ENCODE assay signal across 1 cellular context in the genomic region with DNA sequence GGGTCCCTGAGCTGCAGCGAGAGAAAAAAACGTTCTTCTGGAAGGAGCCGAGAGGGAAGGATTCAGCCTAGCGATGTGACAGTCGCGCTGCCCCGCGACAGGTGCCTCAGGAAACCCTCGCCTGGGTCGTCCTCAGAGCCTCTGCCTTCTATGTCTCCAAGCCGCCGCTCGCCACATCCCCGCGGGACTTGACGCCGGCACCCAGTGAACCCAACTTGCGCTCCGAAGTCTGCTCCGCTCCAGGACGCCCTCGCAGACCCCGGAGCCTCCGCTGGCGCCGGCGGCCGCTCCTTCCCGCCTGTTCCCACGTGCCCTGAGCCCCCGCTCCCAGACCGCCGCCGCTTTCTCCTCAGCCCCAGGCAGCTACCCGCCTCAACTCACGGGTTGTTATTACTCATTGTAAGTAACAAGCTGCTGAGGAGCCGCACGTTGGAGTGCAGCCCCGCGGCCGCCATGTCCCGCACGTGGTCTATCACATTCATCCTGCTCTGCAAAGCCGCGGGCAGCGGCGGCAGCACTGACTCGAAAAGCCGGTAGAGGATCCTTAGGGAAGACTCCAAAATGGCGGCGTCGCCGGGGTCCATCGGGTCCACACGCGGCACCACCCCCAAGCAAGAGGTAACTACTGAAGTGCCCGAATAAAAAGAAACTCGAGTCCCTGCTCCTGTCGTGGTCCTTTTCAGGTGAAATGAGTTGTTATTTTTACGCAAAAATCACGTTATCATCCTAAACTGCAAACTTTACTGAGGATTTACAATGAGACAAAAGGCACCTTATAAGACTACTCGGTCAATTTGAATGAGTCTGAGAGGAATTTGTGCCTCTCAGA.
TF ChIP-seq lines count a peak whose summit lies in the region.

A gene with protein sequence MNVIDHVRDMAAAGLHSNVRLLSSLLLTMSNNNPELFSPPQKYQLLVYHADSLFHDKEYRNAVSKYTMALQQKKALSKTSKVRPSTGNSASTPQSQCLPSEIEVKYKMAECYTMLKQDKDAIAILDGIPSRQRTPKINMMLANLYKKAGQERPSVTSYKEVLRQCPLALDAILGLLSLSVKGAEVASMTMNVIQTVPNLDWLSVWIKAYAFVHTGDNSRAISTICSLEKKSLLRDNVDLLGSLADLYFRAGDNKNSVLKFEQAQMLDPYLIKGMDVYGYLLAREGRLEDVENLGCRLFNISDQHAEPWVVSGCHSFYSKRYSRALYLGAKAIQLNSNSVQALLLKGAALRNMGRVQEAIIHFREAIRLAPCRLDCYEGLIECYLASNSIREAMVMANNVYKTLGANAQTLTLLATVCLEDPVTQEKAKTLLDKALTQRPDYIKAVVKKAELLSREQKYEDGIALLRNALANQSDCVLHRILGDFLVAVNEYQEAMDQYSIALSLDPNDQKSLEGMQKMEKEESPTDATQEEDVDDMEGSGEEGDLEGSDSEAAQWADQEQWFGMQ (minus strand): TSS at position 563 of the 829 bp plus-strand sequence. CDS start 81 bp downstream, at position 482.

TF ChIP-seq in K562, 482 proteins besides CTCF, POLR2A, EP300 and RAD21 (continued from another document and continues in another):
- TF ChIP-seq, protein P1, sequence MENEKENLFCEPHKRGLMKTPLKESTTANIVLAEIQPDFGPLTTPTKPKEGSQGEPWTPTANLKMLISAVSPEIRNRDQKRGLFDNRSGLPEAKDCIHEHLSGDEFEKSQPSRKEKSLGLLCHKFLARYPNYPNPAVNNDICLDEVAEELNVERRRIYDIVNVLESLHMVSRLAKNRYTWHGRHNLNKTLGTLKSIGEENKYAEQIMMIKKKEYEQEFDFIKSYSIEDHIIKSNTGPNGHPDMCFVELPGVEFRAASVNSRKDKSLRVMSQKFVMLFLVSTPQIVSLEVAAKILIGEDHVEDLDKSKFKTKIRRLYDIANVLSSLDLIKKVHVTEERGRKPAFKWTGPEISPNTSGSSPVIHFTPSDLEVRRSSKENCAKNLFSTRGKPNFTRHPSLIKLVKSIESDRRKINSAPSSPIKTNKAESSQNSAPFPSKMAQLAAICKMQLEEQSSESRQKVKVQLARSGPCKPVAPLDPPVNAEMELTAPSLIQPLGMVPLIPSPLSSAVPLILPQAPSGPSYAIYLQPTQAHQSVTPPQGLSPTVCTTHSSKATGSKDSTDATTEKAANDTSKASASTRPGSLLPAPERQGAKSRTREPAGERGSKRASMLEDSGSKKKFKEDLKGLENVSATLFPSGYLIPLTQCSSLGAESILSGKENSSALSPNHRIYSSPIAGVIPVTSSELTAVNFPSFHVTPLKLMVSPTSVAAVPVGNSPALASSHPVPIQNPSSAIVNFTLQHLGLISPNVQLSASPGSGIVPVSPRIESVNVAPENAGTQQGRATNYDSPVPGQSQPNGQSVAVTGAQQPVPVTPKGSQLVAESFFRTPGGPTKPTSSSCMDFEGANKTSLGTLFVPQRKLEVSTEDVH (IDR thresholded peaks at IDR 0.05; ENCODE audit: low read depth, partially characterized antibody): peak; percentile 15
- no peak for TF ChIP-seq TOE1 (IDR thresholded peaks at IDR 0.05; ENCODE audit: borderline replicate concordance)
- no peak for TF ChIP-seq TOE1 (CRISPR knock-in tag; IDR thresholded peaks at IDR 0.05; ENCODE audit: borderline replicate concordance, low read depth)
- no peak; the same call in 1 of the 2 replicates for TF ChIP-seq PTTG1 (tag; IDR thresholded peaks at IDR 0.05; ENCODE audit: low read depth)
- 0 out of 2 replicates have a peak, but pooled peaks have one; percentile 22 for TF ChIP-seq HNRNPL (IDR thresholded peaks at IDR 0.05; ENCODE audit: low read depth, low read length)
- TF ChIP-seq SMARCC2 (IDR thresholded peaks at IDR 0.05; ENCODE audit: low read depth): no peak
- TF ChIP-seq MIER1 (IDR thresholded peaks at IDR 0.05; ENCODE audit: low read depth): no peak
- TF ChIP-seq, protein P2, sequence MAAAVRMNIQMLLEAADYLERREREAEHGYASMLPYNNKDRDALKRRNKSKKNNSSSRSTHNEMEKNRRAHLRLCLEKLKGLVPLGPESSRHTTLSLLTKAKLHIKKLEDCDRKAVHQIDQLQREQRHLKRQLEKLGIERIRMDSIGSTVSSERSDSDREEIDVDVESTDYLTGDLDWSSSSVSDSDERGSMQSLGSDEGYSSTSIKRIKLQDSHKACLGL (CRISPR knock-in tag; IDR thresholded peaks at IDR 0.05; ENCODE audit: borderline replicate concordance, poor library complexity, severe bottlenecking): peak; percentile 85
- TF ChIP-seq ARID2 (IDR thresholded peaks at IDR 0.05): no peak
- TF ChIP-seq TBL1XR1 (IDR thresholded peaks at IDR 0.05; ENCODE audit: low read length in 2 of 2): no peak
- no peak for TF ChIP-seq CBX2 (IDR thresholded peaks at IDR 0.05; ENCODE audit: insufficient read depth, low read length, poor library complexity, severe bottlenecking)
- TF ChIP-seq FOXJ3 (CRISPR knock-in tag; IDR thresholded peaks at IDR 0.05): no peak
- peak; percentile 63 for TF ChIP-seq GABPB1 (CRISPR knock-in tag; IDR thresholded peaks at IDR 0.05)
- TF ChIP-seq ZSCAN32 (CRISPR knock-in tag; IDR thresholded peaks at IDR 0.05): no peak
- TF ChIP-seq ETV5 (CRISPR knock-in tag; IDR thresholded peaks at IDR 0.05; ENCODE audit: low read depth): no peak
- no peak for TF ChIP-seq SP2 (IDR thresholded peaks at IDR 0.05; ENCODE audit: extremely low read depth, low read depth, low read length, poor library complexity, severe bottlenecking)
- TF ChIP-seq, protein P3, sequence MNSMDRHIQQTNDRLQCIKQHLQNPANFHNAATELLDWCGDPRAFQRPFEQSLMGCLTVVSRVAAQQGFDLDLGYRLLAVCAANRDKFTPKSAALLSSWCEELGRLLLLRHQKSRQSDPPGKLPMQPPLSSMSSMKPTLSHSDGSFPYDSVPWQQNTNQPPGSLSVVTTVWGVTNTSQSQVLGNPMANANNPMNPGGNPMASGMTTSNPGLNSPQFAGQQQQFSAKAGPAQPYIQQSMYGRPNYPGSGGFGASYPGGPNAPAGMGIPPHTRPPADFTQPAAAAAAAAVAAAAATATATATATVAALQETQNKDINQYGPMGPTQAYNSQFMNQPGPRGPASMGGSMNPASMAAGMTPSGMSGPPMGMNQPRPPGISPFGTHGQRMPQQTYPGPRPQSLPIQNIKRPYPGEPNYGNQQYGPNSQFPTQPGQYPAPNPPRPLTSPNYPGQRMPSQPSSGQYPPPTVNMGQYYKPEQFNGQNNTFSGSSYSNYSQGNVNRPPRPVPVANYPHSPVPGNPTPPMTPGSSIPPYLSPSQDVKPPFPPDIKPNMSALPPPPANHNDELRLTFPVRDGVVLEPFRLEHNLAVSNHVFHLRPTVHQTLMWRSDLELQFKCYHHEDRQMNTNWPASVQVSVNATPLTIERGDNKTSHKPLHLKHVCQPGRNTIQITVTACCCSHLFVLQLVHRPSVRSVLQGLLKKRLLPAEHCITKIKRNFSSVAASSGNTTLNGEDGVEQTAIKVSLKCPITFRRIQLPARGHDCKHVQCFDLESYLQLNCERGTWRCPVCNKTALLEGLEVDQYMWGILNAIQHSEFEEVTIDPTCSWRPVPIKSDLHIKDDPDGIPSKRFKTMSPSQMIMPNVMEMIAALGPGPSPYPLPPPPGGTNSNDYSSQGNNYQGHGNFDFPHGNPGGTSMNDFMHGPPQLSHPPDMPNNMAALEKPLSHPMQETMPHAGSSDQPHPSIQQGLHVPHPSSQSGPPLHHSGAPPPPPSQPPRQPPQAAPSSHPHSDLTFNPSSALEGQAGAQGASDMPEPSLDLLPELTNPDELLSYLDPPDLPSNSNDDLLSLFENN (IDR thresholded peaks at IDR 0.05; ENCODE audit: low read depth in 2 of 2, low read length in 2 of 2): 0 out of 4 replicates have a peak, but pooled peaks of 1 of the 2 experiments have one; percentile 29
- TF ChIP-seq ZNF57 (CRISPR knock-in tag; IDR thresholded peaks at IDR 0.05): no peak
- TF ChIP-seq KHSRP (IDR thresholded peaks at IDR 0.05): no peak
- TF ChIP-seq MED1 (CRISPR knock-in tag; IDR thresholded peaks at IDR 0.05; ENCODE audit: borderline replicate concordance): no peak
- TF ChIP-seq, protein P4, sequence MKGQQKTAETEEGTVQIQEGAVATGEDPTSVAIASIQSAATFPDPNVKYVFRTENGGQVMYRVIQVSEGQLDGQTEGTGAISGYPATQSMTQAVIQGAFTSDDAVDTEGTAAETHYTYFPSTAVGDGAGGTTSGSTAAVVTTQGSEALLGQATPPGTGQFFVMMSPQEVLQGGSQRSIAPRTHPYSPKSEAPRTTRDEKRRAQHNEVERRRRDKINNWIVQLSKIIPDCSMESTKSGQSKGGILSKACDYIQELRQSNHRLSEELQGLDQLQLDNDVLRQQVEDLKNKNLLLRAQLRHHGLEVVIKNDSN (CRISPR knock-in tag; IDR thresholded peaks at IDR 0.05): peak; percentile 82
- TF ChIP-seq, protein P5, sequence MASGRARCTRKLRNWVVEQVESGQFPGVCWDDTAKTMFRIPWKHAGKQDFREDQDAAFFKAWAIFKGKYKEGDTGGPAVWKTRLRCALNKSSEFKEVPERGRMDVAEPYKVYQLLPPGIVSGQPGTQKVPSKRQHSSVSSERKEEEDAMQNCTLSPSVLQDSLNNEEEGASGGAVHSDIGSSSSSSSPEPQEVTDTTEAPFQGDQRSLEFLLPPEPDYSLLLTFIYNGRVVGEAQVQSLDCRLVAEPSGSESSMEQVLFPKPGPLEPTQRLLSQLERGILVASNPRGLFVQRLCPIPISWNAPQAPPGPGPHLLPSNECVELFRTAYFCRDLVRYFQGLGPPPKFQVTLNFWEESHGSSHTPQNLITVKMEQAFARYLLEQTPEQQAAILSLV (tag; IDR thresholded peaks at IDR 0.05): no peak
- no peak for TF ChIP-seq SMAD4 (CRISPR knock-in tag; conservative IDR thresholded peaks at IDR 0.05)
- TF ChIP-seq GABPB2 (CRISPR knock-in tag; conservative IDR thresholded peaks at IDR 0.05): no peak
- TF ChIP-seq, protein P6, sequence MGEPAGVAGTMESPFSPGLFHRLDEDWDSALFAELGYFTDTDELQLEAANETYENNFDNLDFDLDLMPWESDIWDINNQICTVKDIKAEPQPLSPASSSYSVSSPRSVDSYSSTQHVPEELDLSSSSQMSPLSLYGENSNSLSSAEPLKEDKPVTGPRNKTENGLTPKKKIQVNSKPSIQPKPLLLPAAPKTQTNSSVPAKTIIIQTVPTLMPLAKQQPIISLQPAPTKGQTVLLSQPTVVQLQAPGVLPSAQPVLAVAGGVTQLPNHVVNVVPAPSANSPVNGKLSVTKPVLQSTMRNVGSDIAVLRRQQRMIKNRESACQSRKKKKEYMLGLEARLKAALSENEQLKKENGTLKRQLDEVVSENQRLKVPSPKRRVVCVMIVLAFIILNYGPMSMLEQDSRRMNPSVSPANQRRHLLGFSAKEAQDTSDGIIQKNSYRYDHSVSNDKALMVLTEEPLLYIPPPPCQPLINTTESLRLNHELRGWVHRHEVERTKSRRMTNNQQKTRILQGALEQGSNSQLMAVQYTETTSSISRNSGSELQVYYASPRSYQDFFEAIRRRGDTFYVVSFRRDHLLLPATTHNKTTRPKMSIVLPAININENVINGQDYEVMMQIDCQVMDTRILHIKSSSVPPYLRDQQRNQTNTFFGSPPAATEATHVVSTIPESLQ (CRISPR knock-in tag; IDR thresholded peaks at IDR 0.05): no peak
- TF ChIP-seq ZNF445 (CRISPR knock-in tag; IDR thresholded peaks at IDR 0.05; ENCODE audit: low read depth): no peak
- no peak for TF ChIP-seq MTA2 (IDR thresholded peaks at IDR 0.05; ENCODE audit: low read depth)
- TF ChIP-seq TCFL5 (CRISPR knock-in tag; conservative IDR thresholded peaks at IDR 0.05): no peak
- no peak for TF ChIP-seq MEIS2 (IDR thresholded peaks at IDR 0.05; ENCODE audit: partially characterized antibody)
- no peak for TF ChIP-seq ZNF184 (CRISPR knock-in tag; IDR thresholded peaks at IDR 0.05)
- TF ChIP-seq SMARCA4 (IDR thresholded peaks at IDR 0.05): no peak
- no peak for TF ChIP-seq NR1H2 (CRISPR knock-in tag; IDR thresholded peaks at IDR 0.05)
- TF ChIP-seq NFIC (IDR thresholded peaks at IDR 0.05): no peak
- TF ChIP-seq NBN (IDR thresholded peaks at IDR 0.05; ENCODE audit: low read depth): no peak
- no peak for TF ChIP-seq ZNF224 (CRISPR knock-in tag; IDR thresholded peaks at IDR 0.05)
- no peak for TF ChIP-seq YBX1 (IDR thresholded peaks at IDR 0.05)
- no peak for TF ChIP-seq BRD9 (IDR thresholded peaks at IDR 0.05; ENCODE audit: low read depth, partially characterized antibody)
- TF ChIP-seq ZNF830 (CRISPR knock-in tag; IDR thresholded peaks at IDR 0.05): no peak
- no peak for TF ChIP-seq RBM25 (IDR thresholded peaks at IDR 0.05; ENCODE audit: low read depth, low read length, severe bottlenecking)
- TF ChIP-seq KDM1A (IDR thresholded peaks at IDR 0.05): no peak
- peak; percentile 68 for TF ChIP-seq RBM22 (IDR thresholded peaks at IDR 0.05; ENCODE audit: low read depth, low read length, poor library complexity, severe bottlenecking)
- TF ChIP-seq, protein P7, sequence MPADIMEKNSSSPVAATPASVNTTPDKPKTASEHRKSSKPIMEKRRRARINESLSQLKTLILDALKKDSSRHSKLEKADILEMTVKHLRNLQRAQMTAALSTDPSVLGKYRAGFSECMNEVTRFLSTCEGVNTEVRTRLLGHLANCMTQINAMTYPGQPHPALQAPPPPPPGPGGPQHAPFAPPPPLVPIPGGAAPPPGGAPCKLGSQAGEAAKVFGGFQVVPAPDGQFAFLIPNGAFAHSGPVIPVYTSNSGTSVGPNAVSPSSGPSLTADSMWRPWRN (IDR thresholded peaks at IDR 0.05; ENCODE audit: low read depth): no peak
- TF ChIP-seq FOS (IDR thresholded peaks at IDR 0.05; ENCODE audit: extremely low read depth, insufficient read length): no peak
- TF ChIP-seq, protein P8, sequence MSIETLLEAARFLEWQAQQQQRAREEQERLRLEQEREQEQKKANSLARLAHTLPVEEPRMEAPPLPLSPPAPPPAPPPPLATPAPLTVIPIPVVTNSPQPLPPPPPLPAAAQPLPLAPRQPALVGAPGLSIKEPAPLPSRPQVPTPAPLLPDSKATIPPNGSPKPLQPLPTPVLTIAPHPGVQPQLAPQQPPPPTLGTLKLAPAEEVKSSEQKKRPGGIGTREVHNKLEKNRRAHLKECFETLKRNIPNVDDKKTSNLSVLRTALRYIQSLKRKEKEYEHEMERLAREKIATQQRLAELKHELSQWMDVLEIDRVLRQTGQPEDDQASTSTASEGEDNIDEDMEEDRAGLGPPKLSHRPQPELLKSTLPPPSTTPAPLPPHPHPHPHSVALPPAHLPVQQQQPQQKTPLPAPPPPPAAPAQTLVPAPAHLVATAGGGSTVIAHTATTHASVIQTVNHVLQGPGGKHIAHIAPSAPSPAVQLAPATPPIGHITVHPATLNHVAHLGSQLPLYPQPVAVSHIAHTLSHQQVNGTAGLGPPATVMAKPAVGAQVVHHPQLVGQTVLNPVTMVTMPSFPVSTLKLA (conservative IDR thresholded peaks at IDR 0.05): peak; percentile 95 to 98
- no peak for TF ChIP-seq PURB (CRISPR knock-in tag; IDR thresholded peaks at IDR 0.05; ENCODE audit: low read depth)
- TF ChIP-seq SPI1 (IDR thresholded peaks at IDR 0.05; ENCODE audit: borderline replicate concordance, low read depth, low read length): no peak
- TF ChIP-seq KLF16 (IDR thresholded peaks at IDR 0.05): no peak
- TF ChIP-seq SETDB1 (IDR thresholded peaks at IDR 0.05; ENCODE audit: low read length): no peak
- no peak for TF ChIP-seq KAT2B (IDR thresholded peaks at IDR 0.05; ENCODE audit: low read depth, low read length)
- no peak for TF ChIP-seq SRSF1 (IDR thresholded peaks at IDR 0.05; ENCODE audit: low read depth, low read length)
- no peak for TF ChIP-seq MAFG (tag; conservative IDR thresholded peaks at IDR 0.05)
- peak; percentile 76 for TF ChIP-seq PHF8 (IDR thresholded peaks at IDR 0.05; ENCODE audit: borderline replicate concordance, low read length)
